ENCODE assay signal across 8 cellular contexts in genomic region chr16:86563489-86564345, GRCh38.
DNase-seq lines count a peak whose midpoint lies in the region; ATAC-seq and TF ChIP-seq lines count a peak whose summit lies in the region.

No MANE protein-coding gene starts in this region.

- no peaks in the 10 kb centered on the region for H3K9me3 Mint-ChIP-seq in central memory CD8-positive, alpha-beta T cell

- DNase-seq in GM10266 (ENCODE audit: extremely low spot score) (peak; percentile 92), NCI-H446 (lab: John Stamatoyannopoulos, UW) (peak; percentile 51 to 76), kidney tubule cell (ENCODE audit: low spot score) (peak; percentile 89)
- DNase-seq in activated CD4-positive, CD25-positive, alpha-beta regulatory T cell (lab: John Stamatoyannopoulos, UW), result peak; percentile 64 to 84 (median 68)
- DNase-seq in central memory CD8-positive, alpha-beta T cell (ENCODE audit: low spot score in 2 of 2), result peak; percentile 80
- peak; percentile 89 for DNase-seq in stimulated activated CD4-positive, alpha-beta T cell treated with anti-CD3 and anti-CD28 coated beads, Interleukin-1b, Interleukin-23, amount 100 ng/mL, for 48 hours

- ATAC-seq in HG03103 (IDR thresholded peaks at IDR 0.05; ENCODE audit: low read depth, unreplicated experiment) (peak; percentile 81), HG03469 (IDR thresholded peaks at IDR 0.05; ENCODE audit: unreplicated experiment) (no peak)
- peak; percentile 86 for ATAC-seq in central memory CD8-positive, alpha-beta T cell (replicated peaks; ENCODE audit: extremely low read depth, poor library complexity, severe bottlenecking)

- TF ChIP-seq CTCF in GM10266 (IDR thresholded peaks at IDR 0.05; ENCODE audit: control insufficient read depth, insufficient read depth, low read depth, missing control alignments), result peak; percentile 99

- H3K4me3 Mint-ChIP-seq in central memory CD8-positive, alpha-beta T cell, result peak overlapping the region; percentile 54

- no peak overlapping the region for H3K27ac Mint-ChIP-seq in central memory CD8-positive, alpha-beta T cell (ENCODE audit: low read depth)

- peaks cover 51% of the 10 kb centered on the region for H3K27me3 Mint-ChIP-seq in central memory CD8-positive, alpha-beta T cell

- peaks cover 2% of the 10 kb centered on the region for H3K36me3 Mint-ChIP-seq in central memory CD8-positive, alpha-beta T cell (ENCODE audit: insufficient read depth)

- peaks cover 15% of the 10 kb centered on the region for H3K4me1 Mint-ChIP-seq in central memory CD8-positive, alpha-beta T cell
